17 cellular contexts compared by ENCODE assay signal in genomic region chr13:50261502-50261901, GRCh38.
DNase-seq lines count a peak whose midpoint lies in the region; ATAC-seq and TF ChIP-seq lines count a peak whose summit lies in the region.
"Had no signal": no experiment of that assay in that cellular context is flagged by ENCODE, and none has a peak within 500 bp of the region (broad histone marks: within the 10 kb centered on the region; RNA-seq: fewer than 3 reads in every experiment).

No MANE protein-coding gene starts in this region.

- H3K36me3 ChIP-seq in lower lobe of right lung (no peaks in the 10 kb centered on the region), GM23338 (ENCODE audit: insufficient read depth) (no peaks in the 10 kb centered on the region)

- peak; percentile 40 for ATAC-seq in stimulated activated naive CD8-positive, alpha-beta T cell treated with anti-CD3 and anti-CD28 coated beads, Interleukin-15, Interleukin-2, amounts not matched to agents 100 U/mL and 50 U/mL, for 24 hours
- ATAC-seq in stimulated activated naive CD8-positive, alpha-beta T cell treated with anti-CD3 and anti-CD28 coated beads, Interleukin-15, amount 100 ng/mL, for 72 hours = no peak
- ATAC-seq in HG03039 (IDR thresholded peaks at IDR 0.05; ENCODE audit: unreplicated experiment) (no peak), lower lobe of right lung (no peak), GM23338 (no peak)
- ATAC-seq: PC-3 had no signal

- peaks cover 33% of the 10 kb centered on the region for H3K27me3 Mint-ChIP-seq in stimulated activated naive CD8-positive, alpha-beta T cell treated with anti-CD3 and anti-CD28 coated beads, Interleukin-15, amount 100 ng/mL, for 72 hours
- H3K27me3 Mint-ChIP-seq in GM23338 (ENCODE audit: insufficient read depth, low read depth, poor library complexity) = no peaks in the 10 kb centered on the region

- no peak overlapping the region for H3K4me2 ChIP-seq in GM23338

- no peaks in the 10 kb centered on the region for H3K27me3 ChIP-seq in lower lobe of right lung (ENCODE audit: low read depth)
- no peaks in the 10 kb centered on the region for H3K27me3 ChIP-seq in GM23338 (ENCODE audit: insufficient read depth)

- intact Hi-C loops in lower lobe of right lung (cut with DNase I) = no loop called here

- H3K9me3 Mint-ChIP-seq in stimulated activated naive CD8-positive, alpha-beta T cell treated with anti-CD3 and anti-CD28 coated beads, Interleukin-15, amount 100 ng/mL, for 72 hours = no peaks in the 10 kb centered on the region
- no peaks in the 10 kb centered on the region for H3K9me3 Mint-ChIP-seq in GM23338

- H3K27ac Mint-ChIP-seq in stimulated activated naive CD8-positive, alpha-beta T cell treated with anti-CD3 and anti-CD28 coated beads, Interleukin-15, amount 100 ng/mL, for 72 hours = no peak overlapping the region
- H3K27ac Mint-ChIP-seq in GM23338 = no peak overlapping the region
- H3K27ac Mint-ChIP-seq: B cell; CD4-positive, CD25-positive, alpha-beta regulatory T cell had no signal

- H3K4me3 Mint-ChIP-seq in stimulated activated naive CD8-positive, alpha-beta T cell treated with anti-CD3 and anti-CD28 coated beads, Interleukin-15, amount 100 ng/mL, for 72 hours = no peak overlapping the region
- no peak overlapping the region for H3K4me3 Mint-ChIP-seq in GM23338
- H3K4me3 Mint-ChIP-seq: B cell; CD4-positive, CD25-positive, alpha-beta regulatory T cell had no signal

- no peak overlapping the region for H2AFZ ChIP-seq in GM23338

- H3K9me3 ChIP-seq in lower lobe of right lung = no peaks in the 10 kb centered on the region
- H3K9me3 ChIP-seq: Caco-2 had no signal

- no peak for TF ChIP-seq CTCF in epithelial cell of esophagus (IDR thresholded peaks at IDR 0.05; ENCODE audit: insufficient read depth, low read depth, low read length, missing control alignments)
- TF ChIP-seq CTCF in lower lobe of right lung (IDR thresholded peaks at IDR 0.05) = no peak
- no peak for TF ChIP-seq CTCF in GM23338 (conservative IDR thresholded peaks at IDR 0.05; ENCODE audit: low read depth in 2 of 2)

- H3K4me1 ChIP-seq in lower lobe of right lung (no peaks in the 10 kb centered on the region), GM23338 (ENCODE audit: insufficient read depth) (no peaks in the 10 kb centered on the region)
- H3K4me1 ChIP-seq: Caco-2 had no signal

- H3K4me1 Mint-ChIP-seq in stimulated activated naive CD8-positive, alpha-beta T cell treated with anti-CD3 and anti-CD28 coated beads, Interleukin-15, amount 100 ng/mL, for 72 hours = peaks cover 16% of the 10 kb centered on the region
- no peaks in the 10 kb centered on the region; the same call in 2 of the 3 replicates for H3K4me1 Mint-ChIP-seq in GM23338

- H3K79me2 ChIP-seq in GM23338 (replicated peaks; ENCODE audit: insufficient read depth) = no peaks in the 10 kb centered on the region

- H3K27ac ChIP-seq in lower lobe of right lung = no peak overlapping the region
- no peak overlapping the region for H3K27ac ChIP-seq in GM23338 (ENCODE audit: low read depth)

- no peak overlapping the region for H3K4me3 ChIP-seq in epithelial cell of esophagus (ENCODE audit: low read length)
- H3K4me3 ChIP-seq in lower lobe of right lung = no peak overlapping the region
- no peak overlapping the region for H3K4me3 ChIP-seq in GM23338

- no peaks in the 10 kb centered on the region for H3F3A ChIP-seq in GM23338 (replicated peaks; ENCODE audit: low read depth)

- no peaks in the 10 kb centered on the region for H4K20me1 ChIP-seq in GM23338 (replicated peaks; ENCODE audit: insufficient read depth)

- H3K9me2 ChIP-seq in GM23338 (ENCODE audit: insufficient read depth) = no peaks in the 10 kb centered on the region

- no peaks in the 10 kb centered on the region for H3K36me3 Mint-ChIP-seq in GM23338 (ENCODE audit: low read depth)
- H3K36me3 Mint-ChIP-seq: CD4-positive, CD25-positive, alpha-beta regulatory T cell had no signal

- DNase-seq in stimulated activated naive CD8-positive, alpha-beta T cell treated with anti-CD3 and anti-CD28 coated beads, Interleukin-15, Interleukin-2, amounts not matched to agents 100 U/mL and 50 U/mL, for 24 hours = no peak
- DNase-seq in stimulated activated naive CD8-positive, alpha-beta T cell treated with anti-CD3 and anti-CD28 coated beads, Interleukin-15, amount 100 ng/mL, for 72 hours = no peak
- DNase-seq in NCI-H510A treated with DMSO at 0.1 percent for 48 hours (lab: John Stamatoyannopoulos, UW) = peak; percentile 38
- peak; percentile 85 for DNase-seq in epithelial cell of esophagus (ENCODE audit: low read depth)
- DNase-seq in lower lobe of right lung = no peak
- no peak for DNase-seq in GM23338 (ENCODE audit: low spot score)
- DNase-seq: Caco-2; CD4-positive, CD25-positive, alpha-beta regulatory T cell; IMR-90; Karpas-422; NCI-H1436; NCI-H2081 treated with DMSO at 0.1 percent for 48 hours; NCI-H345; PC-3; SW 1271 had no signal

TF ChIP-seq in GM23338, 12 proteins besides CTCF, POLR2A, EP300 and RAD21 (continues in another document):
- TF ChIP-seq EZH2phosphoT487 (IDR thresholded peaks at IDR 0.05; ENCODE audit: unreplicated experiment) = no peak
- no peak for TF ChIP-seq JUNB (IDR thresholded peaks at IDR 0.05; ENCODE audit: unreplicated experiment)
- no peak for TF ChIP-seq ETS1 (IDR thresholded peaks at IDR 0.05)
- TF ChIP-seq, protein P1, sequence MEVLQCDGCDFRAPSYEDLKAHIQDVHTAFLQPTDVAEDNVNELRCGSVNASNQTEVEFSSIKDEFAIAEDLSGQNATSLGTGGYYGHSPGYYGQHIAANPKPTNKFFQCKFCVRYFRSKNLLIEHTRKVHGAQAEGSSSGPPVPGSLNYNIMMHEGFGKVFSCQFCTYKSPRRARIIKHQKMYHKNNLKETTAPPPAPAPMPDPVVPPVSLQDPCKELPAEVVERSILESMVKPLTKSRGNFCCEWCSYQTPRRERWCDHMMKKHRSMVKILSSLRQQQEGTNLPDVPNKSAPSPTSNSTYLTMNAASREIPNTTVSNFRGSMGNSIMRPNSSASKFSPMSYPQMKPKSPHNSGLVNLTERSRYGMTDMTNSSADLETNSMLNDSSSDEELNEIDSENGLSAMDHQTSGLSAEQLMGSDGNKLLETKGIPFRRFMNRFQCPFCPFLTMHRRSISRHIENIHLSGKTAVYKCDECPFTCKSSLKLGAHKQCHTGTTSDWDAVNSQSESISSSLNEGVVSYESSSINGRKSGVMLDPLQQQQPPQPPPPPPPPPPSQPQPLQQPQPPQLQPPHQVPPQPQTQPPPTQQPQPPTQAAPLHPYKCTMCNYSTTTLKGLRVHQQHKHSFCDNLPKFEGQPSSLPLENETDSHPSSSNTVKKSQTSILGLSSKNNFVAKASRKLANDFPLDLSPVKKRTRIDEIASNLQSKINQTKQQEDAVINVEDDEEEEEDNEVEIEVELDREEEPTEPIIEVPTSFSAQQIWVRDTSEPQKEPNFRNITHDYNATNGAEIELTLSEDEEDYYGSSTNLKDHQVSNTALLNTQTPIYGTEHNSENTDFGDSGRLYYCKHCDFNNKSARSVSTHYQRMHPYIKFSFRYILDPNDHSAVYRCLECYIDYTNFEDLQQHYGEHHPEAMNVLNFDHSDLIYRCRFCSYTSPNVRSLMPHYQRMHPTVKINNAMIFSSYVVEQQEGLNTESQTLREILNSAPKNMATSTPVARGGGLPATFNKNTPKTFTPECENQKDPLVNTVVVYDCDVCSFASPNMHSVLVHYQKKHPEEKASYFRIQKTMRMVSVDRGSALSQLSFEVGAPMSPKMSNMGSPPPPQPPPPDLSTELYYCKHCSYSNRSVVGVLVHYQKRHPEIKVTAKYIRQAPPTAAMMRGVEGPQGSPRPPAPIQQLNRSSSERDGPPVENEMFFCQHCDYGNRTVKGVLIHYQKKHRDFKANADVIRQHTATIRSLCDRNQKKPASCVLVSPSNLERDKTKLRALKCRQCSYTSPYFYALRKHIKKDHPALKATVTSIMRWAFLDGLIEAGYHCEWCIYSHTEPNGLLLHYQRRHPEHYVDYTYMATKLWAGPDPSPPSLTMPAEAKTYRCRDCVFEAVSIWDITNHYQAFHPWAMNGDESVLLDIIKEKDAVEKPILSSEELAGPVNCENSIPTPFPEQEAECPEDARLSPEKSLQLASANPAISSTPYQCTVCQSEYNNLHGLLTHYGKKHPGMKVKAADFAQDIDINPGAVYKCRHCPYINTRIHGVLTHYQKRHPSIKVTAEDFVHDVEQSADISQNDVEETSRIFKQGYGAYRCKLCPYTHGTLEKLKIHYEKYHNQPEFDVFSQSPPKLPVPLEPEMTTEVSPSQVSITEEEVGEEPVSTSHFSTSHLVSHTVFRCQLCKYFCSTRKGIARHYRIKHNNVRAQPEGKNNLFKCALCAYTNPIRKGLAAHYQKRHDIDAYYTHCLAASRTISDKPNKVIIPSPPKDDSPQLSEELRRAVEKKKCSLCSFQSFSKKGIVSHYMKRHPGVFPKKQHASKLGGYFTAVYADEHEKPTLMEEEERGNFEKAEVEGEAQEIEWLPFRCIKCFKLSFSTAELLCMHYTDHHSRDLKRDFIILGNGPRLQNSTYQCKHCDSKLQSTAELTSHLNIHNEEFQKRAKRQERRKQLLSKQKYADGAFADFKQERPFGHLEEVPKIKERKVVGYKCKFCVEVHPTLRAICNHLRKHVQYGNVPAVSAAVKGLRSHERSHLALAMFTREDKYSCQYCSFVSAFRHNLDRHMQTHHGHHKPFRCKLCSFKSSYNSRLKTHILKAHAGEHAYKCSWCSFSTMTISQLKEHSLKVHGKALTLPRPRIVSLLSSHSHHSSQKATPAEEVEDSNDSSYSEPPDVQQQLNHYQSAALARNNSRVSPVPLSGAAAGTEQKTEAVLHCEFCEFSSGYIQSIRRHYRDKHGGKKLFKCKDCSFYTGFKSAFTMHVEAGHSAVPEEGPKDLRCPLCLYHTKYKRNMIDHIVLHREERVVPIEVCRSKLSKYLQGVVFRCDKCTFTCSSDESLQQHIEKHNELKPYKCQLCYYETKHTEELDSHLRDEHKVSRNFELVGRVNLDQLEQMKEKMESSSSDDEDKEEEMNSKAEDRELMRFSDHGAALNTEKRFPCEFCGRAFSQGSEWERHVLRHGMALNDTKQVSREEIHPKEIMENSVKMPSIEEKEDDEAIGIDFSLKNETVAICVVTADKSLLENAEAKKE (CRISPR knock-in tag; IDR thresholded peaks at IDR 0.05) = no peak
- TF ChIP-seq STAT1 (IDR thresholded peaks at IDR 0.05; ENCODE audit: unreplicated experiment) = no peak
- TF ChIP-seq ZNF331 (CRISPR knock-in tag; IDR thresholded peaks at IDR 0.05; ENCODE audit: low read depth) = no peak

Comparison
In these comparisons a context has a peak if more than half of its experiments do, and no peak if none do; other contexts are left out.
1. DNase-seq: peak in NCI-H510A treated with DMSO at 0.1 percent for 48 hours (single experiment) and epithelial cell of esophagus (single experiment); none in stimulated activated naive CD8-positive, alpha-beta T cell treated with anti-CD3 and anti-CD28 coated beads, Interleukin-15, Interleukin-2, amounts not matched to agents 100 U/mL and 50 U/mL, for 24 hours (single experiment), stimulated activated naive CD8-positive, alpha-beta T cell treated with anti-CD3 and anti-CD28 coated beads, Interleukin-15, amount 100 ng/mL, for 72 hours (0 of 2), lower lobe of right lung (single experiment) and GM23338 (single experiment).